Comparison of ENCODE assay signal across 8 cellular contexts in genomic region chr5:175967471-175968372, GRCh38. TPM values are rescaled to one million over a fixed set of nuclear protein-coding genes. Genes with fewer than 3 reads are reported as not detected.
DNase-seq lines count a peak whose midpoint lies in the region; ATAC-seq and TF ChIP-seq lines count a peak whose summit lies in the region.
"Not testable (repeated sequence)": the region's sequence is repeated elsewhere in the genome, so short reads cannot be mapped to it uniquely, and the experiment has no call there.

TSS of gene THOC3 (minus strand) at chr5:175968315. CDS start at chr5:175968208, 107 bp downstream.

- not testable (repeated sequence) for H2AK5ac ChIP-seq in mesendoderm (ENCODE audit: low read length)

- not testable (repeated sequence) for H3K4me1 ChIP-seq in mesendoderm (ENCODE audit: control insufficient read depth, low read depth, low read length)

- not testable (repeated sequence) for H3K4me2 ChIP-seq in mesendoderm (ENCODE audit: low read length)

- in situ Hi-C loops in ACHN (cut with HindIII; ENCODE audit: low pct_ligation_motif_present, low pct_unique_long_range_greater_than_20kb, low sequenced_read_pairs) = not testable (repeated sequence)

- H3K79me1 ChIP-seq in mesendoderm (ENCODE audit: low read length) = not testable (repeated sequence)

- not testable (repeated sequence) for H2BK120ac ChIP-seq in mesendoderm (ENCODE audit: low read depth, low read length)

- not testable (repeated sequence) for H4K8ac ChIP-seq in mesendoderm (ENCODE audit: low read depth, low read length)

- peak within 1 kb of the TSS; percentile 90 for H3K56ac ChIP-seq in mesendoderm (ENCODE audit: low read length)

- not testable (repeated sequence) for H3K27ac ChIP-seq in mesendoderm (ENCODE audit: low read depth, low read length)

- DNase-seq in ACHN (peak; percentile 66), RPMI7951 (ENCODE audit: low read depth) (peak; percentile 67), mesendoderm (peak; percentile 82)
- peak; percentile 35 to 69 for DNase-seq in activated T-helper 1 cell treated with anti-CD3 and anti-CD28 coated beads, Interleukin-2, amount 50 U/mL, for 16 hours (ENCODE audit: low read depth in 1 of 2, low spot score in 1 of 2)
- DNase-seq in erythroblast (lab: John Stamatoyannopoulos, UW) = not testable (repeated sequence)
- peak; percentile 75 for DNase-seq in stimulated activated CD4-positive, alpha-beta T cell treated with anti-CD3 and anti-CD28 coated beads, Interleukin-1b, Interleukin-23, amount 100 ng/mL, for 48 hours

- H3K4ac ChIP-seq in mesendoderm (ENCODE audit: low read depth, low read length) = peak within 1 kb of the TSS; percentile 55

- H3K36me3 ChIP-seq in mesendoderm (ENCODE audit: control insufficient read depth, insufficient read depth, low read length) = not testable (repeated sequence)

- not testable (repeated sequence) for H3K27me3 ChIP-seq in mesendoderm (ENCODE audit: insufficient read depth, low read length, poor library complexity)

- H3K4me3 ChIP-seq in mesendoderm (ENCODE audit: low read length) = peak within 1 kb of the TSS; percentile 57

- not testable (repeated sequence) for H3K79me2 ChIP-seq in mesendoderm (ENCODE audit: control insufficient read depth, insufficient read depth, low read length)

- not testable (repeated sequence) for H3K18ac ChIP-seq in mesendoderm (ENCODE audit: low read length)

- H2BK5ac ChIP-seq in mesendoderm (ENCODE audit: low read length) = not testable (repeated sequence)

- not testable (repeated sequence) for H3K23ac ChIP-seq in mesendoderm (ENCODE audit: low read length)

- peak within 1 kb of the TSS; percentile 68 for H3K9ac ChIP-seq in mesendoderm (ENCODE audit: low read length)

- not testable (repeated sequence) for H4K5ac ChIP-seq in mesendoderm (ENCODE audit: low read length)

- H2BK15ac ChIP-seq in mesendoderm (replicated peaks; ENCODE audit: low read depth) = not testable (repeated sequence)

- WGBS in mesendoderm (ENCODE audit: extremely low coverage, insufficient coverage, low lambda C conversion rate) = no CpG with 5 or more reads among the region's 67 CpGs

- peak; percentile 46 for TF ChIP-seq POLR2A in erythroblast (IDR thresholded peaks at IDR 0.05; ENCODE audit: low read length)

- ATAC-seq in GM19043 (IDR thresholded peaks at IDR 0.05; ENCODE audit: low read depth, unreplicated experiment) = peak; percentile 99
- peak; percentile 100 for ATAC-seq in HG03064 (IDR thresholded peaks at IDR 0.05; ENCODE audit: low read depth, unreplicated experiment)

RNA-seq across cellular contexts. Expression of gene THOC3, which starts in this region (rescaled TPM):
- 45.2 and 55.5 TPM in 2 replicates for total RNA-seq in RPMI7951 (2014; rRNA removed; shearing (Covaris generic))
- 48.0 TPM for polyA plus RNA-seq in mesendoderm (2013, experiment 1 of 2)
- 49.3 TPM for polyA plus RNA-seq in mesendoderm (2013, experiment 2 of 2)
